ENCODE assay signal across 15 cellular contexts in the genomic region with DNA sequence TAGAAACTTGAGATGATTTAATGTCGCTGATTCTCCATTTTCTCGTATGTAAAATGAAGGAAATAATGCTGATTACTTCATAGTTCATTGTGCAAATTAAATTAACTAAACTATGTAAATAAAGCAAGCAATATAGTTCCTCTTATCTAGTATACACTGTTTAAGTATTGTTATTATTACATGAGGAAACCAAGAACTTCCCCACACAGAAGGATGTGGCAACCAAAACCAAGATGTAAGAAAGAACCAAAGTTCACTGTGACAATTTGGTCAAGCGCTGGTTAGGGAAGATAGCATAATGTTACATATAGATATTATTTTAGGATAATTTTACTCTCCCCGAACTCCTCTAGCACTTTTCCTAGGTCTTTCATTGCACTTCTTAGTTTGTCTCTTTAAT.
"Had no signal": no experiment of that assay in that cellular context is flagged by ENCODE, and none has a peak within 500 bp of the region (broad histone marks: within the 10 kb centered on the region; RNA-seq: fewer than 3 reads in every experiment).

No MANE protein-coding gene starts in this region.

- H3K27ac ChIP-seq: gastrocnemius medialis, left ventricle myocardium inferior, pancreas, thoracic aorta had no signal

- H3K4me1 ChIP-seq: gastrocnemius medialis, left ventricle myocardium inferior, pancreas had no signal

- H3K4me1 Mint-ChIP-seq: activated naive CD4-positive, alpha-beta T cell treated with anti-CD3 and anti-CD28 coated beads, Interleukin-2, amount 10 ng/mL, durations not matched to agents 7 days and 5 days; activated T-helper 17 cell treated with anti-CD3 and anti-CD28 coated beads, Interleukin-2, amount 50 U/mL, for 72 hours; stimulated activated naive CD8-positive, alpha-beta T cell treated with anti-CD3 and anti-CD28 coated beads, Interleukin-15, amount 100 ng/mL, for 72 hours had no signal

- DNase-seq: activated CD4-positive, alpha-beta T cell treated with anti-CD3 and anti-CD28 coated beads, Interleukin-2, amount 50 U/mL, for 1 hour; activated CD4-positive, CD25-positive, alpha-beta regulatory T cell; activated naive CD4-positive, alpha-beta T cell treated with anti-CD3 and anti-CD28 coated beads, Interleukin-2, amount 10 ng/mL, durations not matched to agents 7 days and 5 days; activated T-cell treated with anti-CD3 and anti-CD28 coated beads for 4 hours; central memory CD4-positive, alpha-beta T cell; cortex of kidney; effector memory CD4-positive, alpha-beta T cell; gastrocnemius medialis; left ventricle myocardium inferior; mesendoderm; pancreas; stimulated activated CD4-positive, alpha-beta T cell treated with anti-CD3 and anti-CD28 coated beads, Interleukin-4, amount 100 ng/mL, for 1 hour; stimulated activated naive CD8-positive, alpha-beta T cell treated with anti-CD3 and anti-CD28 coated beads, Interleukin-15, amount 100 ng/mL, for 72 hours had no signal

- H3K9me3 Mint-ChIP-seq: activated naive CD4-positive, alpha-beta T cell treated with anti-CD3 and anti-CD28 coated beads, Interleukin-2, amount 10 ng/mL, durations not matched to agents 7 days and 5 days had no signal

- H3K36me3 ChIP-seq: gastrocnemius medialis, left ventricle myocardium inferior, pancreas, thoracic aorta had no signal

- H3K4me3 Mint-ChIP-seq: activated naive CD4-positive, alpha-beta T cell treated with anti-CD3 and anti-CD28 coated beads, Interleukin-2, amount 10 ng/mL, durations not matched to agents 7 days and 5 days; activated T-helper 17 cell treated with anti-CD3 and anti-CD28 coated beads, Interleukin-2, amount 50 U/mL, for 72 hours; stimulated activated naive CD8-positive, alpha-beta T cell treated with anti-CD3 and anti-CD28 coated beads, Interleukin-15, amount 100 ng/mL, for 72 hours had no signal

- H3K9me3 ChIP-seq: gastrocnemius medialis, left ventricle myocardium inferior, pancreas, thoracic aorta had no signal

- H3K36me3 Mint-ChIP-seq: activated naive CD4-positive, alpha-beta T cell treated with anti-CD3 and anti-CD28 coated beads, Interleukin-2, amount 10 ng/mL, durations not matched to agents 7 days and 5 days had no signal

- H3K4me3 ChIP-seq: gastrocnemius medialis, left ventricle myocardium inferior, pancreas, thoracic aorta had no signal

- H3K27me3 ChIP-seq: pancreas had no signal

- H3K27ac Mint-ChIP-seq: activated naive CD4-positive, alpha-beta T cell treated with anti-CD3 and anti-CD28 coated beads, Interleukin-2, amount 10 ng/mL, durations not matched to agents 7 days and 5 days; activated T-helper 17 cell treated with anti-CD3 and anti-CD28 coated beads, Interleukin-2, amount 50 U/mL, for 72 hours; stimulated activated naive CD8-positive, alpha-beta T cell treated with anti-CD3 and anti-CD28 coated beads, Interleukin-15, amount 100 ng/mL, for 72 hours had no signal

- ATAC-seq: activated T-helper 17 cell treated with anti-CD3 and anti-CD28 coated beads, Interleukin-2, amount 50 U/mL, for 72 hours; gastrocnemius medialis; pancreas; stimulated activated naive CD8-positive, alpha-beta T cell treated with anti-CD3 and anti-CD28 coated beads, Interleukin-15, amount 100 ng/mL, for 72 hours had no signal

- H3K27me3 Mint-ChIP-seq: activated naive CD4-positive, alpha-beta T cell treated with anti-CD3 and anti-CD28 coated beads, Interleukin-2, amount 10 ng/mL, durations not matched to agents 7 days and 5 days had no signal
